In genomic region chr17:29117440-29117753, GRCh38 we compare ENCODE assay signal across 11 cellular contexts.
DNase-seq lines count a peak whose midpoint lies in the region; ATAC-seq and TF ChIP-seq lines count a peak whose summit lies in the region.
"Had no signal": no experiment of that assay in that cellular context is flagged by ENCODE, and none has a peak within 500 bp of the region (broad histone marks: within the 10 kb centered on the region; RNA-seq: fewer than 3 reads in every experiment).

No MANE protein-coding gene starts in this region.

- no peaks in the 10 kb centered on the region for H3K27me3 ChIP-seq in Panc1 (ENCODE audit: control insufficient read depth, insufficient read depth, low read length)
- no peaks in the 10 kb centered on the region for H3K27me3 ChIP-seq in ovary
- H3K27me3 ChIP-seq: SJCRH30 had no signal

- no peak for TF ChIP-seq POLR2A in ovary (IDR thresholded peaks at IDR 0.05)

- POLR2A ChIA-PET in activated naive CD8-positive, alpha-beta T cell treated with anti-CD3 and anti-CD28 coated beads, Interleukin-2, amount 10 ng/mL, durations not matched to agents 7 days and 5 days (lab: Charles Lee), result interaction anchor here (0.6 to 3.0 kb wide), 4 partner anchors 21 to 398 kb away, joined by 3 to 15 read pairs (median 4); partner anchors contain the start of gene RPL23A
- POLR2A ChIA-PET in Panc1 (lab: Charles Lee), result interaction anchor here (0.5 kb wide), 1 partner anchor 1767 kb away, joined by 5 read pairs; no protein-coding TSS in a partner anchor

- H3K4me1 ChIP-seq in Panc1 (ENCODE audit: control insufficient read depth, insufficient read depth, low read length) (peaks cover 5% of the 10 kb centered on the region; the same call in 1 of the 2 replicates), ovary (ENCODE audit: insufficient read depth) (no peaks in the 10 kb centered on the region)
- H3K4me1 ChIP-seq: parathyroid adenoma had no signal

- CTCF ChIA-PET in Panc1 (lab: Charles Lee), result interaction anchor here (0.5 to 2.7 kb wide), 23 partner anchors 11 to 366 kb away, joined by 3 to 80 read pairs (median 4); no protein-coding TSS in a partner anchor

- intact Hi-C loops in Panc1 (cut with micrococcal nuclease; ENCODE audit: unreplicated experiment) (no loop called here), ovary (cut with DNase I) (loop anchor here in 1 of 4 donors (5.0 kb wide), 1 partner anchor 135 kb away; no protein-coding TSS in a partner anchor)

- no TSS peak for BruUV-seq in Panc1 (replicated peaks; lab: Mats Ljungman, UMichigan)

- H3K4me1 Mint-ChIP-seq in activated naive CD8-positive, alpha-beta T cell treated with anti-CD3 and anti-CD28 coated beads, Interleukin-2, amount 10 ng/mL, durations not matched to agents 7 days and 5 days, result peaks cover 7% of the 10 kb centered on the region
- peaks cover 6% of the 10 kb centered on the region for H3K4me1 Mint-ChIP-seq in activated naive CD8-positive, alpha-beta T cell treated with anti-CD3 and anti-CD28 coated beads for 36 hours
- peaks cover 33% of the 10 kb centered on the region for H3K4me1 Mint-ChIP-seq in glutamatergic neuron (ENCODE audit: low read depth, unreplicated experiment)
- peaks cover 14 to 16% of the 10 kb centered on the region in 2 donors for H3K4me1 Mint-ChIP-seq in stimulated activated naive B cell treated with anti-CD40 and anti-IgM and Interleukin-4, amounts not matched to agents 10 μg/mL and 1 μg/mL and 100 μg/mL, for 72 hours

- no peaks in the 10 kb centered on the region for H3K9me3 ChIP-seq in Panc1 (ENCODE audit: control insufficient read depth, insufficient read depth, low read depth, low read length)
- no peaks in the 10 kb centered on the region for H3K9me3 ChIP-seq in ovary
- H3K9me3 ChIP-seq: SJCRH30 had no signal

- peak; percentile 41 for ATAC-seq in activated naive CD8-positive, alpha-beta T cell treated with anti-CD3 and anti-CD28 coated beads, Interleukin-2, amount 10 ng/mL, durations not matched to agents 7 days and 5 days (ENCODE audit: low read depth)
- peak; percentile 68 for ATAC-seq in Panc1
- peak; percentile 11 to 22 for ATAC-seq in stimulated activated naive B cell treated with anti-CD40 and anti-IgM and Interleukin-4, amounts not matched to agents 10 μg/mL and 1 μg/mL and 100 μg/mL, for 72 hours (replicated peaks)

- H3K9me3 Mint-ChIP-seq in activated naive CD8-positive, alpha-beta T cell treated with anti-CD3 and anti-CD28 coated beads, Interleukin-2, amount 10 ng/mL, durations not matched to agents 7 days and 5 days, result no peaks in the 10 kb centered on the region
- H3K9me3 Mint-ChIP-seq in activated naive CD8-positive, alpha-beta T cell treated with anti-CD3 and anti-CD28 coated beads for 36 hours, result no peaks in the 10 kb centered on the region
- H3K9me3 Mint-ChIP-seq in glutamatergic neuron (ENCODE audit: unreplicated experiment), result peaks cover 16% of the 10 kb centered on the region
- H3K9me3 Mint-ChIP-seq in stimulated activated naive B cell treated with anti-CD40 and anti-IgM and Interleukin-4, amounts not matched to agents 10 μg/mL and 1 μg/mL and 100 μg/mL, for 72 hours, result no peaks in the 10 kb centered on the region
- H3K9me3 Mint-ChIP-seq: activated T-cell treated with anti-CD3 and anti-CD28 coated beads, Interleukin-2, amount 50 U/mL, for 24 hours had no signal

- WGBS in ovary, 3 donors, result 61 to 68% (median 63%) methylated on average over 7 of the region's 7 CpGs

- TF ChIP-seq CTCF in Panc1 (IDR thresholded peaks at IDR 0.05) (peak; percentile 73), glutamatergic neuron (IDR thresholded peaks at IDR 0.05; ENCODE audit: partially characterized antibody, unreplicated experiment) (peak; percentile 59), ovary (IDR thresholded peaks at IDR 0.05) (no peak)

- H3K4me3 ChIP-seq in Panc1 (ENCODE audit: low read depth in 2 of 2, low read length in 2 of 2) (no peak overlapping the region), ovary (no peak overlapping the region)
- H3K4me3 ChIP-seq: SJCRH30 had no signal

- H3K27ac ChIP-seq in Panc1 (ENCODE audit: low read length) (no peak overlapping the region), ovary (no peak overlapping the region)
- H3K27ac ChIP-seq: parathyroid adenoma, SJCRH30 had no signal

- in situ Hi-C loops in Panc1 (cut with HindIII; ENCODE audit: low pct_unique_long_range_greater_than_20kb, low sequenced_read_pairs), result no loop called here

- TF ChIP-seq EP300 in ovary (IDR thresholded peaks at IDR 0.05), result no peak

- H3K4me3 Mint-ChIP-seq in activated naive CD8-positive, alpha-beta T cell treated with anti-CD3 and anti-CD28 coated beads, Interleukin-2, amount 10 ng/mL, durations not matched to agents 7 days and 5 days, result no peak overlapping the region
- H3K4me3 Mint-ChIP-seq in activated naive CD8-positive, alpha-beta T cell treated with anti-CD3 and anti-CD28 coated beads for 36 hours, result no peak overlapping the region
- no peak overlapping the region for H3K4me3 Mint-ChIP-seq in glutamatergic neuron (ENCODE audit: unreplicated experiment)
- H3K4me3 Mint-ChIP-seq in stimulated activated naive B cell treated with anti-CD40 and anti-IgM and Interleukin-4, amounts not matched to agents 10 μg/mL and 1 μg/mL and 100 μg/mL, for 72 hours, result no peak overlapping the region
- H3K4me3 Mint-ChIP-seq: activated T-cell treated with anti-CD3 and anti-CD28 coated beads, Interleukin-2, amount 50 U/mL, for 24 hours had no signal

- H3K36me3 ChIP-seq in Panc1 (ENCODE audit: control insufficient read depth, insufficient read depth, low read length), result peaks cover 3% of the 10 kb centered on the region
- H3K36me3 ChIP-seq in ovary, result no peaks in the 10 kb centered on the region

- H3K36me3 Mint-ChIP-seq in activated naive CD8-positive, alpha-beta T cell treated with anti-CD3 and anti-CD28 coated beads, Interleukin-2, amount 10 ng/mL, durations not matched to agents 7 days and 5 days, result peaks cover 4% of the 10 kb centered on the region
- H3K36me3 Mint-ChIP-seq in activated naive CD8-positive, alpha-beta T cell treated with anti-CD3 and anti-CD28 coated beads for 36 hours, result peaks cover 3% of the 10 kb centered on the region
- peaks cover 5% of the 10 kb centered on the region for H3K36me3 Mint-ChIP-seq in glutamatergic neuron (ENCODE audit: unreplicated experiment)
- peaks cover 46 to 59% of the 10 kb centered on the region in 2 donors for H3K36me3 Mint-ChIP-seq in stimulated activated naive B cell treated with anti-CD40 and anti-IgM and Interleukin-4, amounts not matched to agents 10 μg/mL and 1 μg/mL and 100 μg/mL, for 72 hours

- no peak for DNase-seq in activated naive CD8-positive, alpha-beta T cell treated with anti-CD3 and anti-CD28 coated beads, Interleukin-2, amount 10 ng/mL, durations not matched to agents 7 days and 5 days
- no peak for DNase-seq in activated naive CD8-positive, alpha-beta T cell treated with anti-CD3 and anti-CD28 coated beads for 36 hours
- DNase-seq in Panc1 (ENCODE audit: low read depth, low spot score) (no peak), glutamatergic neuron (no peak), NAMALWA (ENCODE audit: low spot score) (no peak), ovary (no peak), OCI-M2 (lab: John Stamatoyannopoulos, UW; ENCODE audit: unreplicated experiment) (no peak)
- DNase-seq in stimulated activated naive B cell treated with anti-CD40 and anti-IgM and Interleukin-4, amounts not matched to agents 10 μg/mL and 1 μg/mL and 100 μg/mL, for 72 hours, result no peak

- no peaks in the 10 kb centered on the region for H3K27me3 Mint-ChIP-seq in activated naive CD8-positive, alpha-beta T cell treated with anti-CD3 and anti-CD28 coated beads, Interleukin-2, amount 10 ng/mL, durations not matched to agents 7 days and 5 days
- no peaks in the 10 kb centered on the region for H3K27me3 Mint-ChIP-seq in activated naive CD8-positive, alpha-beta T cell treated with anti-CD3 and anti-CD28 coated beads for 36 hours
- peaks cover 26% of the 10 kb centered on the region for H3K27me3 Mint-ChIP-seq in glutamatergic neuron (ENCODE audit: unreplicated experiment)
- no peaks in the 10 kb centered on the region for H3K27me3 Mint-ChIP-seq in stimulated activated naive B cell treated with anti-CD40 and anti-IgM and Interleukin-4, amounts not matched to agents 10 μg/mL and 1 μg/mL and 100 μg/mL, for 72 hours
- H3K27me3 Mint-ChIP-seq: activated T-cell treated with anti-CD3 and anti-CD28 coated beads, Interleukin-2, amount 50 U/mL, for 24 hours had no signal

- H3K27ac Mint-ChIP-seq in activated naive CD8-positive, alpha-beta T cell treated with anti-CD3 and anti-CD28 coated beads, Interleukin-2, amount 10 ng/mL, durations not matched to agents 7 days and 5 days, result no peak overlapping the region
- no peak overlapping the region for H3K27ac Mint-ChIP-seq in activated naive CD8-positive, alpha-beta T cell treated with anti-CD3 and anti-CD28 coated beads for 36 hours
- H3K27ac Mint-ChIP-seq in glutamatergic neuron (ENCODE audit: unreplicated experiment), result no peak overlapping the region
- no peak overlapping the region for H3K27ac Mint-ChIP-seq in stimulated activated naive B cell treated with anti-CD40 and anti-IgM and Interleukin-4, amounts not matched to agents 10 μg/mL and 1 μg/mL and 100 μg/mL, for 72 hours

Comparison
In these comparisons a context has a peak if more than half of its experiments do, and no peak if none do; other contexts are left out.
1. ATAC-seq: peak in every context shown above with its lines; median percentile 68 in Panc1; 41 in activated naive CD8-positive, alpha-beta T cell treated with anti-CD3 and anti-CD28 coated beads, Interleukin-2, amount 10 ng/mL, durations not matched to agents 7 days and 5 days; 16 in stimulated activated naive B cell treated with anti-CD40 and anti-IgM and Interleukin-4, amounts not matched to agents 10 μg/mL and 1 μg/mL and 100 μg/mL, for 72 hours.
2. CTCF ChIP-seq: peak in Panc1 (single experiment) and glutamatergic neuron (single experiment); none in ovary (0 of 3).